ENCODE assay signal across 2 cellular contexts in genomic region chr9:32404856-32405255, GRCh38.
TF ChIP-seq lines count a peak whose summit lies in the region.

No MANE protein-coding gene starts in this region.

TF ChIP-seq in liver, 16 proteins besides CTCF, POLR2A, EP300 and RAD21 (continued from another document):
- TF ChIP-seq, protein P1, sequence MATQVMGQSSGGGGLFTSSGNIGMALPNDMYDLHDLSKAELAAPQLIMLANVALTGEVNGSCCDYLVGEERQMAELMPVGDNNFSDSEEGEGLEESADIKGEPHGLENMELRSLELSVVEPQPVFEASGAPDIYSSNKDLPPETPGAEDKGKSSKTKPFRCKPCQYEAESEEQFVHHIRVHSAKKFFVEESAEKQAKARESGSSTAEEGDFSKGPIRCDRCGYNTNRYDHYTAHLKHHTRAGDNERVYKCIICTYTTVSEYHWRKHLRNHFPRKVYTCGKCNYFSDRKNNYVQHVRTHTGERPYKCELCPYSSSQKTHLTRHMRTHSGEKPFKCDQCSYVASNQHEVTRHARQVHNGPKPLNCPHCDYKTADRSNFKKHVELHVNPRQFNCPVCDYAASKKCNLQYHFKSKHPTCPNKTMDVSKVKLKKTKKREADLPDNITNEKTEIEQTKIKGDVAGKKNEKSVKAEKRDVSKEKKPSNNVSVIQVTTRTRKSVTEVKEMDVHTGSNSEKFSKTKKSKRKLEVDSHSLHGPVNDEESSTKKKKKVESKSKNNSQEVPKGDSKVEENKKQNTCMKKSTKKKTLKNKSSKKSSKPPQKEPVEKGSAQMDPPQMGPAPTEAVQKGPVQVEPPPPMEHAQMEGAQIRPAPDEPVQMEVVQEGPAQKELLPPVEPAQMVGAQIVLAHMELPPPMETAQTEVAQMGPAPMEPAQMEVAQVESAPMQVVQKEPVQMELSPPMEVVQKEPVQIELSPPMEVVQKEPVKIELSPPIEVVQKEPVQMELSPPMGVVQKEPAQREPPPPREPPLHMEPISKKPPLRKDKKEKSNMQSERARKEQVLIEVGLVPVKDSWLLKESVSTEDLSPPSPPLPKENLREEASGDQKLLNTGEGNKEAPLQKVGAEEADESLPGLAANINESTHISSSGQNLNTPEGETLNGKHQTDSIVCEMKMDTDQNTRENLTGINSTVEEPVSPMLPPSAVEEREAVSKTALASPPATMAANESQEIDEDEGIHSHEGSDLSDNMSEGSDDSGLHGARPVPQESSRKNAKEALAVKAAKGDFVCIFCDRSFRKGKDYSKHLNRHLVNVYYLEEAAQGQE (IDR thresholded peaks at IDR 0.05): no peak

TF ChIP-seq in HepG2, 621 proteins besides CTCF, POLR2A, EP300 and RAD21 (continued from another document):
- no peak for TF ChIP-seq NFE2L2 (IDR thresholded peaks at IDR 0.05; ENCODE audit: low read length)
- no peak for TF ChIP-seq CERS6 (CRISPR knock-in tag; IDR thresholded peaks at IDR 0.05)
- no peak for TF ChIP-seq NFRKB (IDR thresholded peaks at IDR 0.05)
- no peak for TF ChIP-seq TCF12 (IDR thresholded peaks at IDR 0.05)
- no peak for TF ChIP-seq TCF12 (CRISPR knock-in tag; IDR thresholded peaks at IDR 0.05)
- TF ChIP-seq, protein P2, sequence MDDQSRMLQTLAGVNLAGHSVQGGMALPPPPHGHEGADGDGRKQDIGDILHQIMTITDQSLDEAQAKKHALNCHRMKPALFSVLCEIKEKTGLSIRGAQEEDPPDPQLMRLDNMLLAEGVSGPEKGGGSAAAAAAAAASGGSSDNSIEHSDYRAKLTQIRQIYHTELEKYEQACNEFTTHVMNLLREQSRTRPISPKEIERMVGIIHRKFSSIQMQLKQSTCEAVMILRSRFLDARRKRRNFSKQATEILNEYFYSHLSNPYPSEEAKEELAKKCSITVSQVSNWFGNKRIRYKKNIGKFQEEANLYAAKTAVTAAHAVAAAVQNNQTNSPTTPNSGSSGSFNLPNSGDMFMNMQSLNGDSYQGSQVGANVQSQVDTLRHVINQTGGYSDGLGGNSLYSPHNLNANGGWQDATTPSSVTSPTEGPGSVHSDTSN (CRISPR knock-in tag; IDR thresholded peaks at IDR 0.05; ENCODE audit: borderline replicate concordance): no peak
